20 cellular contexts compared by ENCODE assay signal in the genomic region with DNA sequence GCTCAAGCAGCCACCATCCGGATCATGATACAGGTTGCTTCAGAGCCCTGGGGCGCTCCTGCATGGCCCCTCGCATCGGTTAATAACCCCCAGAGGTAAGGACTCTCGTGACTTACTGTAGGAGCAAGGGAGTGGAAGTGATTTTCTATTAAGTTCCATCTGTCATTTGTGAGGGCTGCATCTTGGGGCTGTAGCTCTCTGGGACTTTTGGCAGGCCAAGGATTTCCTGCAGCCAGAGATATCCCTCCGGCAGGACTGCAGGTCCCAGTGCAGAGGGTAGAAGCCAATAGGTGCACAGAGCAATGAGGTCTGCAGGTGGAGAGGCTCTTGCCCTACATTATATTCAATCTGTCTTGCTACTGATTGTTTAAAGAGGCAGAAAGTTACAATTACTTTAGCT.
DNase-seq lines count a peak whose midpoint lies in the region; ATAC-seq and TF ChIP-seq lines count a peak whose summit lies in the region.
"Had no signal": no experiment of that assay in that cellular context is flagged by ENCODE, and none has a peak within 500 bp of the region (broad histone marks: within the 10 kb centered on the region; RNA-seq: fewer than 3 reads in every experiment).

No MANE protein-coding gene starts in this region.

- H3K9me3 Mint-ChIP-seq in CD4-positive, alpha-beta T cell: no peaks in the 10 kb centered on the region
- H3K9me3 Mint-ChIP-seq in activated naive CD4-positive, alpha-beta T cell treated with anti-CD3 and anti-CD28 coated beads, Interleukin-2, amount 10 ng/mL, durations not matched to agents 7 days and 5 days: no peaks in the 10 kb centered on the region
- H3K9me3 Mint-ChIP-seq: CD8-positive, alpha-beta T cell had no signal

- no peak for TF ChIP-seq CTCF in esophagus muscularis mucosa (IDR thresholded peaks at IDR 0.05)
- TF ChIP-seq CTCF in CD4-positive, alpha-beta T cell (IDR thresholded peaks at IDR 0.05): no peak

- DNase-seq in G401 (ENCODE audit: low spot score): peak; percentile 55
- peak; percentile 17 for DNase-seq in NCI-H2171 (lab: John Stamatoyannopoulos, UW)
- DNase-seq in cerebellar cortex (ENCODE audit: low spot score): peak; percentile 48
- DNase-seq in esophagus muscularis mucosa (ENCODE audit: extremely low spot score): peak; percentile 87
- DNase-seq in CD4-positive, alpha-beta T cell: no peak
- DNase-seq in caudate nucleus (lab: John Stamatoyannopoulos, UW): no peak
- no peak for DNase-seq in ureter (ENCODE audit: low spot score)
- DNase-seq in activated naive CD4-positive, alpha-beta T cell treated with anti-CD3 and anti-CD28 coated beads, Interleukin-2, amount 10 ng/mL, durations not matched to agents 7 days and 5 days: no peak
- DNase-seq: 8988T; ACHN; BE2C; Caco-2; Calu3; CD4-positive, CD25-positive, alpha-beta regulatory T cell; CD8-positive, alpha-beta T cell; DMS79 treated with DMSO at 0.1 percent for 48 hours; GDM1 had no signal

- in situ Hi-C loops in G401 (cut with HindIII; ENCODE audit: low sequenced_read_pairs): no loop called here

- H3K36me3 ChIP-seq in esophagus muscularis mucosa: no peaks in the 10 kb centered on the region
- H3K36me3 ChIP-seq: BE2C, BLaER1 had no signal

- intact Hi-C loops in esophagus muscularis mucosa (cut with DNase I): no loop called here
- intact Hi-C loops in CD4-positive, alpha-beta T cell (cut with DNase I, micrococcal nuclease): no loop called here

- POLR2A ChIA-PET in CD4-positive, alpha-beta T cell (lab: Charles Lee): no interaction called here

- H3K27me3 ChIP-seq in esophagus muscularis mucosa: peaks cover 0 to 11% (median 0%) of the 10 kb centered on the region in 4 donors
- H3K27me3 ChIP-seq in CD4-positive, alpha-beta T cell (ENCODE audit: control insufficient read depth, insufficient read depth, low read length): no peaks in the 10 kb centered on the region
- H3K27me3 ChIP-seq: BE2C, BLaER1 had no signal

- H3K4me3 ChIP-seq in esophagus muscularis mucosa: no peak overlapping the region
- H3K4me3 ChIP-seq: BLaER1, GM12878 had no signal

- no peaks in the 10 kb centered on the region for H3K4me1 Mint-ChIP-seq in CD4-positive, alpha-beta T cell (ENCODE audit: low read depth)
- no peaks in the 10 kb centered on the region for H3K4me1 Mint-ChIP-seq in activated naive CD4-positive, alpha-beta T cell treated with anti-CD3 and anti-CD28 coated beads, Interleukin-2, amount 10 ng/mL, durations not matched to agents 7 days and 5 days
- H3K4me1 Mint-ChIP-seq: CD14-positive monocyte; CD4-positive, CD25-positive, alpha-beta regulatory T cell had no signal

- no peaks in the 10 kb centered on the region for H3K4me1 ChIP-seq in esophagus muscularis mucosa
- H3K4me1 ChIP-seq: BE2C, BLaER1 had no signal

- no peak for ATAC-seq in CD4-positive, alpha-beta T cell (ENCODE audit: poor library complexity)
- ATAC-seq: CD8-positive, alpha-beta T cell; GM12878 had no signal

- H3K4me3 Mint-ChIP-seq in CD4-positive, alpha-beta T cell: no peak overlapping the region
- H3K4me3 Mint-ChIP-seq in activated naive CD4-positive, alpha-beta T cell treated with anti-CD3 and anti-CD28 coated beads, Interleukin-2, amount 10 ng/mL, durations not matched to agents 7 days and 5 days: no peak overlapping the region
- H3K4me3 Mint-ChIP-seq: CD14-positive monocyte; CD4-positive, CD25-positive, alpha-beta regulatory T cell; CD8-positive, alpha-beta T cell had no signal

- whole genome bisulfite sequencing in esophagus muscularis mucosa: 67% methylated on average over 6 of the region's 6 CpGs

- no peak for TF ChIP-seq POLR2A in esophagus muscularis mucosa (IDR thresholded peaks at IDR 0.05; ENCODE audit: low read depth)

- H3K36me3 Mint-ChIP-seq in CD4-positive, alpha-beta T cell (ENCODE audit: low read depth): no peaks in the 10 kb centered on the region
- H3K36me3 Mint-ChIP-seq in activated naive CD4-positive, alpha-beta T cell treated with anti-CD3 and anti-CD28 coated beads, Interleukin-2, amount 10 ng/mL, durations not matched to agents 7 days and 5 days: no peaks in the 10 kb centered on the region
- H3K36me3 Mint-ChIP-seq: CD14-positive monocyte; CD4-positive, CD25-positive, alpha-beta regulatory T cell; CD8-positive, alpha-beta T cell had no signal

- no peak overlapping the region for H3K27ac Mint-ChIP-seq in CD4-positive, alpha-beta T cell
- H3K27ac Mint-ChIP-seq in activated naive CD4-positive, alpha-beta T cell treated with anti-CD3 and anti-CD28 coated beads, Interleukin-2, amount 10 ng/mL, durations not matched to agents 7 days and 5 days: no peak overlapping the region
- H3K27ac Mint-ChIP-seq: CD14-positive monocyte; CD4-positive, CD25-positive, alpha-beta regulatory T cell; CD8-positive, alpha-beta T cell had no signal

- H3K27me3 Mint-ChIP-seq in CD4-positive, alpha-beta T cell: no peaks in the 10 kb centered on the region
- no peaks in the 10 kb centered on the region for H3K27me3 Mint-ChIP-seq in activated naive CD4-positive, alpha-beta T cell treated with anti-CD3 and anti-CD28 coated beads, Interleukin-2, amount 10 ng/mL, durations not matched to agents 7 days and 5 days
- H3K27me3 Mint-ChIP-seq: CD4-positive, CD25-positive, alpha-beta regulatory T cell had no signal

- H3K27ac ChIP-seq in esophagus muscularis mucosa (replicated peaks in 1 of 4) (no peak overlapping the region), caudate nucleus (ENCODE audit: low read depth, low read length) (no peak overlapping the region)
- no peak overlapping the region for H3K27ac ChIP-seq in CD4-positive, alpha-beta T cell (ENCODE audit: low read depth, low read length)
- H3K27ac ChIP-seq: BLaER1 had no signal

- CTCF ChIA-PET in CD4-positive, alpha-beta T cell (lab: Charles Lee): no interaction called here
- CTCF ChIA-PET in activated naive CD4-positive, alpha-beta T cell treated with anti-CD3 and anti-CD28 coated beads, Interleukin-2, amount 10 ng/mL, durations not matched to agents 7 days and 5 days (lab: Charles Lee): no interaction called here

- H3K9me3 ChIP-seq in esophagus muscularis mucosa: no peaks in the 10 kb centered on the region
- H3K9me3 ChIP-seq in CD4-positive, alpha-beta T cell (ENCODE audit: control insufficient read depth, low read length): no peaks in the 10 kb centered on the region
- H3K9me3 ChIP-seq: BE2C, BLaER1 had no signal

- TF ChIP-seq EP300 in esophagus muscularis mucosa (IDR thresholded peaks at IDR 0.05): no peak

Comparison
In these comparisons a context has a peak if more than half of its experiments do, and no peak if none do; other contexts are left out.
1. DNase-seq: peak in G401 (single experiment), NCI-H2171 (single experiment), cerebellar cortex (single experiment) and esophagus muscularis mucosa (single experiment); none in CD4-positive, alpha-beta T cell (0 of 10), caudate nucleus (0 of 61), ureter (single experiment) and activated naive CD4-positive, alpha-beta T cell treated with anti-CD3 and anti-CD28 coated beads, Interleukin-2, amount 10 ng/mL, durations not matched to agents 7 days and 5 days (single experiment).